1 cellular context compared by ENCODE assay signal in genomic region chr16:30004424-30004776, GRCh38.
TF ChIP-seq lines count a peak whose summit lies in the region.

No MANE protein-coding gene starts in this region.

TF ChIP-seq in K562, 482 proteins besides CTCF, POLR2A, EP300 and RAD21:
- peak; percentile 48 for TF ChIP-seq RBFOX2 (IDR thresholded peaks at IDR 0.05; ENCODE audit: low read depth, low read length)
- no peak for TF ChIP-seq THRB (CRISPR knock-in tag; conservative IDR thresholded peaks at IDR 0.05)
- no peak for TF ChIP-seq CBFA2T3 (IDR thresholded peaks at IDR 0.05)
- no peak for TF ChIP-seq ZNF318 (IDR thresholded peaks at IDR 0.05; ENCODE audit: borderline replicate concordance in 1 of 2, low read depth in 1 of 2)
- no peak for TF ChIP-seq GABPB2 (CRISPR knock-in tag; conservative IDR thresholded peaks at IDR 0.05)
- no peak for TF ChIP-seq BACH1 (tag; IDR thresholded peaks at IDR 0.05)
- TF ChIP-seq POLR2G (IDR thresholded peaks at IDR 0.05; ENCODE audit: low read depth, low read length): peak; percentile 68; the same call in 1 of the 2 replicates
- no peak for TF ChIP-seq ZNF146 (CRISPR knock-in tag; IDR thresholded peaks at IDR 0.05; ENCODE audit: unreplicated experiment)
- TF ChIP-seq TRIM24 (IDR thresholded peaks at IDR 0.05): no peak
